ENCODE assay signal across 23 cellular contexts in the genomic region with DNA sequence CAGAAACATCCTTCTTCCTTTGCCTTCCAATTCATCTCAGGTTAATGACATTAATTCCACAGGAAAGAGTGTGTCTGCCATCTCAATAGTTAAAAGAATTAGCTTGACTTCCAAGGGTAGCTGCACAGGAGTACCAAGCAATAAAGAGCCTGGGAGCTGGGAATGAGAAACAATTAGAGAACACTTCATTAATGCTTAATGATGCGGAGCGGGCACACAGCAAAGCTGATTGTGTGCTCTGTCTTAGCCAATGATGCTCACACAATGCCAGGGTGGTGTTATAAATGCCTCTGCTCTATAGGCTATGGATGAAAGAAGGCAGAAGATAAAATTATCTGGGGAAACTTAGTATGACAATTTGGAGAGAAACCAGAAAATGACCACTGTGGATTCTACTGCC.
"Had no signal": no experiment of that assay in that cellular context is flagged by ENCODE, and none has a peak within 500 bp of the region (broad histone marks: within the 10 kb centered on the region; RNA-seq: fewer than 3 reads in every experiment).

No MANE protein-coding gene starts in this region.

- H3K27me3 ChIP-seq: breast epithelium, MG63 had no signal

- H3K27me3 Mint-ChIP-seq: activated CD4-positive, alpha-beta memory T cell treated with anti-CD3 and anti-CD28 coated beads, Interleukin-2, amount 10 ng/mL, durations not matched to agents 7 days and 5 days; activated CD4-positive, alpha-beta T cell treated with anti-CD3 and anti-CD28 coated beads for 36 hours; activated naive CD4-positive, alpha-beta T cell treated with anti-CD3 and anti-CD28 coated beads, Interleukin-2, amount 50 U/mL, for 24 hours; T-cell had no signal

- H3K9me3 ChIP-seq: breast epithelium, MG63 had no signal

- ATAC-seq: activated CD4-positive, alpha-beta T cell treated with anti-CD3 and anti-CD28 coated beads for 36 hours; activated T-cell treated with anti-CD3 and anti-CD28 coated beads, Interleukin-2, amount 50 U/mL, for 72 hours; HepG2; T-cell had no signal

- H3K4me1 Mint-ChIP-seq: activated CD4-positive, alpha-beta memory T cell treated with anti-CD3 and anti-CD28 coated beads, Interleukin-2, amount 10 ng/mL, durations not matched to agents 7 days and 5 days; activated CD4-positive, alpha-beta T cell treated with anti-CD3 and anti-CD28 coated beads for 36 hours; activated naive CD4-positive, alpha-beta T cell treated with anti-CD3 and anti-CD28 coated beads, Interleukin-2, amount 50 U/mL, for 24 hours; T-cell had no signal

- H3K36me3 ChIP-seq: breast epithelium, MG63, WERI-Rb-1 had no signal

- H3K4me3 Mint-ChIP-seq: activated CD4-positive, alpha-beta memory T cell treated with anti-CD3 and anti-CD28 coated beads, Interleukin-2, amount 10 ng/mL, durations not matched to agents 7 days and 5 days; activated CD4-positive, alpha-beta T cell treated with anti-CD3 and anti-CD28 coated beads for 36 hours; activated naive CD4-positive, alpha-beta T cell treated with anti-CD3 and anti-CD28 coated beads, Interleukin-2, amount 50 U/mL, for 24 hours; activated T-cell treated with anti-CD3 and anti-CD28 coated beads, Interleukin-2, amount 50 U/mL, for 72 hours; T-cell had no signal

- H3K4me1 ChIP-seq: breast epithelium had no signal

- H2AFZ ChIP-seq: PC-9 had no signal

- H3K27ac Mint-ChIP-seq: activated CD4-positive, alpha-beta memory T cell treated with anti-CD3 and anti-CD28 coated beads, Interleukin-2, amount 10 ng/mL, durations not matched to agents 7 days and 5 days; activated CD4-positive, alpha-beta T cell treated with anti-CD3 and anti-CD28 coated beads for 36 hours; activated naive CD4-positive, alpha-beta T cell treated with anti-CD3 and anti-CD28 coated beads, Interleukin-2, amount 50 U/mL, for 24 hours; activated T-cell treated with anti-CD3 and anti-CD28 coated beads, Interleukin-2, amount 50 U/mL, for 72 hours; activated T-helper 2 cell treated with anti-CD3 and anti-CD28 coated beads, Interferon-gamma antibody, Interleukin-2, Interleukin-4, amounts not matched to agents 10 μg/mL and 5 μg/mL and 100 μg/mL, durations not matched to agents 14 hours and 24 hours and 36 hours; T-cell had no signal

- H3K27ac ChIP-seq: breast epithelium, PC-9, SK-N-MC, WERI-Rb-1 had no signal

- H3K9me3 Mint-ChIP-seq: activated CD4-positive, alpha-beta memory T cell treated with anti-CD3 and anti-CD28 coated beads, Interleukin-2, amount 10 ng/mL, durations not matched to agents 7 days and 5 days; activated naive CD4-positive, alpha-beta T cell treated with anti-CD3 and anti-CD28 coated beads, Interleukin-2, amount 50 U/mL, for 24 hours had no signal

- H3K36me3 Mint-ChIP-seq: activated naive CD4-positive, alpha-beta T cell treated with anti-CD3 and anti-CD28 coated beads, Interleukin-2, amount 50 U/mL, for 24 hours; T-cell had no signal

- H3K4me2 ChIP-seq: PC-9 had no signal

- H3K4me3 ChIP-seq: breast epithelium, MG63, PC-9, SK-N-MC had no signal

- DNase-seq: activated CD4-positive, alpha-beta memory T cell treated with anti-CD3 and anti-CD28 coated beads, Interleukin-2, amount 10 ng/mL, durations not matched to agents 7 days and 5 days; activated CD4-positive, alpha-beta T cell treated with anti-CD3 and anti-CD28 coated beads for 36 hours; activated CD4-positive, alpha-beta T cell treated with anti-CD3 and anti-CD28 coated beads, Interleukin-2, amount 50 U/mL, for 1 hour; activated T-cell treated with anti-CD3 and anti-CD28 coated beads for 4 hours; activated T-cell treated with anti-CD3 and anti-CD28 coated beads, Interleukin-2, amount 50 U/mL, for 72 hours; aorta; caudate nucleus; MG63; MV-4-11; NCI-H1092 treated with DMSO at 0.1 percent for 48 hours; NCI-H1930; NCI-H345; NCI-H510A; NCI-H774; PC-9; T-cell; T-helper 2 cell; WERI-Rb-1 had no signal
